ENCODE assay signal across 7 cellular contexts in the genomic region with DNA sequence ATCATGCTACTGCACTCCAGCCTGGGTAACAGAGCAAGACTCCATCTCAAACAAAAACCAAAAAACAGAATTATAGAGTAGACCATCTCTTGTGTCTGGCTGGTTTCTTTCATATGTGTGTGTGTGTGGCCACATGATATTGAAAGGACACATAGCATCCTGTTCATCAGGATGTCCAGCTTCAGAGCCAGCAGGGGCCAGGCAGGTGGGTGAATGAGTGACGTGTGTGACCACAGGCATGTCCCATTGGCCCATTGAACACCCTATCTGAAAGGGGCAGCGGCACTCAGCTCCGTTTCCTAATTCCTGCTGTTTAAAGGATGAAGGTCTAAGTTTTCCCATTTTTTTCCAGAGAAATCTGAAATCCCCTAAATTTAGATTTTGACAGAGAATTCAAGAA.
"Had no signal": no experiment of that assay in that cellular context is flagged by ENCODE, and none has a peak within 500 bp of the region (broad histone marks: within the 10 kb centered on the region; RNA-seq: fewer than 3 reads in every experiment).

No MANE protein-coding gene starts in this region.

- H3K4me3 Mint-ChIP-seq: activated CD4-positive, alpha-beta memory T cell treated with anti-CD3 and anti-CD28 coated beads, Interleukin-2, amount 10 ng/mL, durations not matched to agents 7 days and 5 days; activated CD4-positive, alpha-beta T cell treated with anti-CD3 and anti-CD28 coated beads for 36 hours; activated T-cell treated with anti-CD3 and anti-CD28 coated beads, Interleukin-2, amount 50 U/mL, for 4 hours; mesothelial cell of epicardium had no signal

- H3K36me3 Mint-ChIP-seq: mesothelial cell of epicardium had no signal

- H3K27ac Mint-ChIP-seq: activated CD4-positive, alpha-beta memory T cell treated with anti-CD3 and anti-CD28 coated beads, Interleukin-2, amount 10 ng/mL, durations not matched to agents 7 days and 5 days; activated CD4-positive, alpha-beta T cell treated with anti-CD3 and anti-CD28 coated beads for 36 hours; activated naive CD4-positive, alpha-beta T cell treated with anti-CD3 and anti-CD28 coated beads, Interleukin-2, amount 50 U/mL, for 72 hours; mesothelial cell of epicardium had no signal

- H3K9me3 Mint-ChIP-seq: activated CD4-positive, alpha-beta memory T cell treated with anti-CD3 and anti-CD28 coated beads, Interleukin-2, amount 10 ng/mL, durations not matched to agents 7 days and 5 days; activated naive CD4-positive, alpha-beta T cell treated with anti-CD3 and anti-CD28 coated beads, Interleukin-2, amount 50 U/mL, for 72 hours; activated T-cell treated with anti-CD3 and anti-CD28 coated beads, Interleukin-2, amount 50 U/mL, for 4 hours; mesothelial cell of epicardium had no signal

- ATAC-seq: activated T-cell treated with anti-CD3 and anti-CD28 coated beads, Interleukin-2, amount 50 U/mL, for 4 hours; body of pancreas; gastroesophageal sphincter had no signal

- H3K4me1 Mint-ChIP-seq: mesothelial cell of epicardium had no signal

- H3K27me3 Mint-ChIP-seq: activated CD4-positive, alpha-beta memory T cell treated with anti-CD3 and anti-CD28 coated beads, Interleukin-2, amount 10 ng/mL, durations not matched to agents 7 days and 5 days; activated CD4-positive, alpha-beta T cell treated with anti-CD3 and anti-CD28 coated beads for 36 hours had no signal
